2 cellular contexts compared by ENCODE assay signal in the genomic region with DNA sequence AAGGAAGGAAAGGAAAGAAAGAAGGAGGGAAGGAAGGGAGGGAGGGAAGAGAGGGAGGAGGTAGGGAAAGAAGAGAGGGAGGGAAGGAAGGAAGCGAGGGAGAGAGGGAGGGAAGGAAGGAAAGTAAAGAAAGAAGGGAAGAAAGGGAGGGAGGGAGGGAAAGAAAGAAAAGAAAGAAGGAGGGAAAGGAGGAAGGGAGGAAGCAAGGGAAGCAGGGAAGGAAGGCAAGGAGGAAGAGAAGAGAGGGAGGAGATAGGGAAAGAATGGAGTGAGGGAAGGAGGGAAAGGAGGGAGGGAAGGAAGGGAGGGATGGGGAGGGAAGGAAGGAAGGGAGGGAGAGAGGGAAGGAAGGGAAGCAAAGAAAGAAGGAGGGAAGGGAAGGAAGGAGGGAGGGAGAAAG.
TF ChIP-seq lines count a peak whose summit lies in the region.

No MANE protein-coding gene starts in this region.

TF ChIP-seq in HepG2, 621 proteins besides CTCF, POLR2A, EP300 and RAD21:
- TF ChIP-seq ATAD3A (CRISPR knock-in tag; IDR thresholded peaks at IDR 0.05) = no peak
- TF ChIP-seq HNRNPK (IDR thresholded peaks at IDR 0.05; ENCODE audit: low read depth, low read length, poor library complexity, severe bottlenecking) = peak; percentile 11
- TF ChIP-seq GMEB2 (CRISPR knock-in tag; IDR thresholded peaks at IDR 0.05; ENCODE audit: low read depth) = no peak

TF ChIP-seq in K562, 482 proteins besides CTCF, POLR2A, EP300 and RAD21:
- TF ChIP-seq ZNF668 (CRISPR knock-in tag; IDR thresholded peaks at IDR 0.05) (no peak), FOXP1 (CRISPR knock-in tag; IDR thresholded peaks at IDR 0.05) (no peak), HDAC1 (IDR thresholded peaks at IDR 0.05) (peak in 1 of 2 experiments; percentile 25; a peak in 1 of 4 replicates), NFATC3 (IDR thresholded peaks at IDR 0.05) (no peak), MTA2 (IDR thresholded peaks at IDR 0.05; ENCODE audit: low read depth) (no peak), PHF21A (IDR thresholded peaks at IDR 0.05; ENCODE audit: borderline replicate concordance, low read depth) (no peak), ZNF3 (CRISPR knock-in tag; IDR thresholded peaks at IDR 0.05) (no peak), KDM1A (IDR thresholded peaks at IDR 0.05) (peak in 1 of 2 experiments; percentile 29; a peak in 1 of 4 replicates), TFE3 (CRISPR knock-in tag; IDR thresholded peaks at IDR 0.05) (no peak), ZNF197 (CRISPR knock-in tag; IDR thresholded peaks at IDR 0.05; ENCODE audit: low read depth) (no peak), L3MBTL2 (IDR thresholded peaks at IDR 0.05) (no peak), ARHGAP35 (IDR thresholded peaks at IDR 0.05; ENCODE audit: partially characterized antibody) (no peak), PURB (CRISPR knock-in tag; IDR thresholded peaks at IDR 0.05; ENCODE audit: low read depth) (no peak), KAT7 (CRISPR knock-in tag; IDR thresholded peaks at IDR 0.05; ENCODE audit: borderline replicate concordance) (no peak), TRIM24 (IDR thresholded peaks at IDR 0.05) (0 out of 4 replicates have a peak, but pooled peaks of 1 of the 2 experiments have one; percentile 14), ZNF431 (CRISPR knock-in tag; IDR thresholded peaks at IDR 0.05) (no peak)
- TF ChIP-seq, protein P1, sequence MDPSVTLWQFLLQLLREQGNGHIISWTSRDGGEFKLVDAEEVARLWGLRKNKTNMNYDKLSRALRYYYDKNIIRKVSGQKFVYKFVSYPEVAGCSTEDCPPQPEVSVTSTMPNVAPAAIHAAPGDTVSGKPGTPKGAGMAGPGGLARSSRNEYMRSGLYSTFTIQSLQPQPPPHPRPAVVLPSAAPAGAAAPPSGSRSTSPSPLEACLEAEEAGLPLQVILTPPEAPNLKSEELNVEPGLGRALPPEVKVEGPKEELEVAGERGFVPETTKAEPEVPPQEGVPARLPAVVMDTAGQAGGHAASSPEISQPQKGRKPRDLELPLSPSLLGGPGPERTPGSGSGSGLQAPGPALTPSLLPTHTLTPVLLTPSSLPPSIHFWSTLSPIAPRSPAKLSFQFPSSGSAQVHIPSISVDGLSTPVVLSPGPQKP (CRISPR knock-in tag; IDR thresholded peaks at IDR 0.05) = no peak
- TF ChIP-seq, protein P2, sequence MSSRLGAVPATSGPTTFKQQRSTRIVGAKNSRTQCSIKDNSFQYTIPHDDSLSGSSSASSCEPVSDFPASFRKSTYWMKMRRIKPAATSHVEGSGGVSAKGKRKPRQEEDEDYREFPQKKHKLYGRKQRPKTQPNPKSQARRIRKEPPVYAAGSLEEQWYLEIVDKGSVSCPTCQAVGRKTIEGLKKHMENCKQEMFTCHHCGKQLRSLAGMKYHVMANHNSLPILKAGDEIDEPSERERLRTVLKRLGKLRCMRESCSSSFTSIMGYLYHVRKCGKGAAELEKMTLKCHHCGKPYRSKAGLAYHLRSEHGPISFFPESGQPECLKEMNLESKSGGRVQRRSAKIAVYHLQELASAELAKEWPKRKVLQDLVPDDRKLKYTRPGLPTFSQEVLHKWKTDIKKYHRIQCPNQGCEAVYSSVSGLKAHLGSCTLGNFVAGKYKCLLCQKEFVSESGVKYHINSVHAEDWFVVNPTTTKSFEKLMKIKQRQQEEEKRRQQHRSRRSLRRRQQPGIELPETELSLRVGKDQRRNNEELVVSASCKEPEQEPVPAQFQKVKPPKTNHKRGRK (tag; IDR thresholded peaks at IDR 0.05) = peak; percentile 92
TF ChIP-seq in K562: peak in this region for 4.
